16 cellular contexts compared by ENCODE assay signal in genomic region chr20:24808616-24809015, GRCh38.
"Had no signal": no experiment of that assay in that cellular context is flagged by ENCODE, and none has a peak within 500 bp of the region (broad histone marks: within the 10 kb centered on the region; RNA-seq: fewer than 3 reads in every experiment).

No MANE protein-coding gene starts in this region.

- H3K27ac ChIP-seq: suprapubic skin, transverse colon, vagina had no signal

- H3K4me3 ChIP-seq: suprapubic skin, transverse colon, vagina had no signal

- H3K4me1 Mint-ChIP-seq: nephron had no signal

- DNase-seq: activated CD4-positive, alpha-beta T cell treated with anti-CD3 and anti-CD28 coated beads for 48 hours; activated CD4-positive, CD25-positive, alpha-beta regulatory T cell; activated CD8-positive, alpha-beta memory T cell treated with anti-CD3 and anti-CD28 coated beads, Interleukin-2, amount 50 U/mL, for 48 hours; activated effector memory CD4-positive, alpha-beta T cell treated with anti-CD3 and anti-CD28 coated beads, Interleukin-2, amount 50 U/mL, for 16 hours; activated naive CD4-positive, alpha-beta T cell treated with anti-CD3 and anti-CD28 coated beads, Interleukin-2, amount 50 U/mL, for 16 hours; activated T-cell treated with anti-CD3 and anti-CD28 coated beads, Interleukin-2, amount 50 U/mL, for 72 hours; effector memory CD8-positive, alpha-beta T cell; stimulated activated CD4-positive, alpha-beta T cell treated with anti-CD3 and anti-CD28 coated beads, Interleukin-2, amount 100 ng/mL, for 24 hours; T-helper 1 cell; T-helper 9 cell; transverse colon had no signal

- H3K4me3 Mint-ChIP-seq: activated T-cell treated with anti-CD3 and anti-CD28 coated beads, Interleukin-2, amount 50 U/mL, for 72 hours; effector memory CD8-positive, alpha-beta T cell; nephron; stimulated activated naive CD8-positive, alpha-beta T cell treated with anti-CD3 and anti-CD28 coated beads, Interleukin-15, Interleukin-2, amounts not matched to agents 100 ng/mL and 50 ng/mL, for 24 hours had no signal

- H3K27ac Mint-ChIP-seq: activated T-cell treated with anti-CD3 and anti-CD28 coated beads, Interleukin-2, amount 50 U/mL, for 72 hours; effector memory CD8-positive, alpha-beta T cell; progenitor cell of endocrine pancreas; stimulated activated naive CD8-positive, alpha-beta T cell treated with anti-CD3 and anti-CD28 coated beads, Interleukin-15, Interleukin-2, amounts not matched to agents 100 ng/mL and 50 ng/mL, for 24 hours had no signal

- ATAC-seq: activated T-cell treated with anti-CD3 and anti-CD28 coated beads, Interleukin-2, amount 50 U/mL, for 72 hours; effector memory CD8-positive, alpha-beta T cell had no signal

- H3K27me3 Mint-ChIP-seq: stimulated activated naive CD8-positive, alpha-beta T cell treated with anti-CD3 and anti-CD28 coated beads, Interleukin-15, Interleukin-2, amounts not matched to agents 100 ng/mL and 50 ng/mL, for 24 hours had no signal

- H3K9me3 Mint-ChIP-seq: effector memory CD8-positive, alpha-beta T cell; nephron; stimulated activated naive CD8-positive, alpha-beta T cell treated with anti-CD3 and anti-CD28 coated beads, Interleukin-15, Interleukin-2, amounts not matched to agents 100 ng/mL and 50 ng/mL, for 24 hours had no signal
